14 cellular contexts compared by ENCODE assay signal in genomic region chr6:15340775-15341174, GRCh38.
DNase-seq lines count a peak whose midpoint lies in the region; ATAC-seq and TF ChIP-seq lines count a peak whose summit lies in the region.
"Had no signal": no experiment of that assay in that cellular context is flagged by ENCODE, and none has a peak within 500 bp of the region (broad histone marks: within the 10 kb centered on the region; RNA-seq: fewer than 3 reads in every experiment).

No MANE protein-coding gene starts in this region.

- POLR2A ChIA-PET in activated B cell treated with CpG ODN at 0.5 μM for 24 hours (lab: Charles Lee) = interaction anchor here (0.6 kb wide), 1 partner anchor 1249 kb away, joined by 7 read pairs; no protein-coding TSS in a partner anchor

- DNase-seq in activated naive CD4-positive, alpha-beta T cell treated with anti-CD3 and anti-CD28 coated beads, Interleukin-2, amount 10 ng/mL, durations not matched to agents 7 days and 5 days = no peak
- DNase-seq in activated naive CD4-positive, alpha-beta T cell treated with Interleukin-2 at 50 U/mL for 16 hours = no peak
- no peak for DNase-seq in activated B cell treated with CpG ODN at 0.5 μM for 24 hours
- DNase-seq in stimulated activated naive B cell treated with anti-CD40 and anti-IgM and Interleukin-4, amounts not matched to agents 10 μg/mL and 1 μg/mL and 100 μg/mL, for 72 hours = no peak
- DNase-seq in NCI-H1694 (lab: John Stamatoyannopoulos, UW) = no peak
- DNase-seq in NCI-H748 treated with DMSO at 0.1 percent for 48 hours (lab: John Stamatoyannopoulos, UW) = no peak
- DNase-seq in tibial nerve (ENCODE audit: low spot score in 2 of 2) = no peak
- DNase-seq: central memory CD4-positive, alpha-beta T cell; H9; NCI-H2029; right cardiac atrium had no signal

- TF ChIP-seq POLR2A in tibial nerve (IDR thresholded peaks at IDR 0.05) = no peak

- no peak overlapping the region for H3K4me3 ChIP-seq in tibial nerve
- H3K4me3 ChIP-seq: lung had no signal

- no peaks in the 10 kb centered on the region for H3K27me3 ChIP-seq in tibial nerve

- no peak for TF ChIP-seq EP300 in tibial nerve (IDR thresholded peaks at IDR 0.05)

- 38 to 48% methylated on average over 4 of the region's 4 CpGs for WGBS in tibial nerve, 2 donors

- ATAC-seq in HG03135 (IDR thresholded peaks at IDR 0.05; ENCODE audit: unreplicated experiment) = peak; percentile 52
- ATAC-seq in activated B cell treated with CpG ODN at 0.5 μM for 24 hours (ENCODE audit: low read depth) = no peak
- ATAC-seq in stimulated activated naive B cell treated with anti-CD40 and anti-IgM and Interleukin-4, amounts not matched to agents 10 μg/mL and 1 μg/mL and 100 μg/mL, for 72 hours (replicated peaks) = peak; percentile 48 to 67
- ATAC-seq: right cardiac atrium had no signal

- no peak overlapping the region for H3K27ac ChIP-seq in tibial nerve
- H3K27ac ChIP-seq: C4-2B had no signal

- H3K9me3 ChIP-seq in tibial nerve = no peaks in the 10 kb centered on the region

- peak overlapping the region; percentile 72 for H3K27ac Mint-ChIP-seq in activated naive CD4-positive, alpha-beta T cell treated with anti-CD3 and anti-CD28 coated beads, Interleukin-2, amount 10 ng/mL, durations not matched to agents 7 days and 5 days
- H3K27ac Mint-ChIP-seq in activated B cell treated with CpG ODN at 0.5 μM for 24 hours = peak overlapping the region; percentile 43
- peak overlapping the region; percentile 9 for H3K27ac Mint-ChIP-seq in stimulated activated naive B cell treated with anti-CD40 and anti-IgM and Interleukin-4, amounts not matched to agents 10 μg/mL and 1 μg/mL and 100 μg/mL, for 72 hours

- peaks cover 6% of the 10 kb centered on the region for H3K36me3 Mint-ChIP-seq in activated naive CD4-positive, alpha-beta T cell treated with anti-CD3 and anti-CD28 coated beads, Interleukin-2, amount 10 ng/mL, durations not matched to agents 7 days and 5 days
- no peaks in the 10 kb centered on the region for H3K36me3 Mint-ChIP-seq in activated B cell treated with CpG ODN at 0.5 μM for 24 hours (ENCODE audit: low read depth)
- peaks cover 3 to 4% of the 10 kb centered on the region in 2 donors for H3K36me3 Mint-ChIP-seq in stimulated activated naive B cell treated with anti-CD40 and anti-IgM and Interleukin-4, amounts not matched to agents 10 μg/mL and 1 μg/mL and 100 μg/mL, for 72 hours

- CTCF ChIA-PET in activated naive CD4-positive, alpha-beta T cell treated with anti-CD3 and anti-CD28 coated beads, Interleukin-2, amount 10 ng/mL, durations not matched to agents 7 days and 5 days (lab: Charles Lee) = interaction anchor here (0.6 kb wide), 1 partner anchor 1024 kb away, joined by 3 read pairs; no protein-coding TSS in a partner anchor
- CTCF ChIA-PET in activated B cell treated with CpG ODN at 0.5 μM for 24 hours (lab: Charles Lee) = interaction anchor here (0.8 kb wide), 1 partner anchor 51 kb away, joined by 3 read pairs; no protein-coding TSS in a partner anchor

- no peaks in the 10 kb centered on the region for H3K36me3 ChIP-seq in tibial nerve

- peak overlapping the region; percentile 63 for H3K4me3 Mint-ChIP-seq in activated naive CD4-positive, alpha-beta T cell treated with anti-CD3 and anti-CD28 coated beads, Interleukin-2, amount 10 ng/mL, durations not matched to agents 7 days and 5 days
- H3K4me3 Mint-ChIP-seq in activated B cell treated with CpG ODN at 0.5 μM for 24 hours = peak overlapping the region; percentile 6
- peak overlapping the region; percentile 43 to 47 for H3K4me3 Mint-ChIP-seq in stimulated activated naive B cell treated with anti-CD40 and anti-IgM and Interleukin-4, amounts not matched to agents 10 μg/mL and 1 μg/mL and 100 μg/mL, for 72 hours
- H3K4me3 Mint-ChIP-seq: H9 had no signal

- peaks cover 0 to 26% (median 11%) of the 10 kb centered on the region in 4 donors for H3K4me1 ChIP-seq in tibial nerve

- intact Hi-C loops in activated B cell treated with CpG ODN at 0.5 μM for 24 hours (cut with micrococcal nuclease) = loop anchor here (2.0 to 5.0 kb wide), 2 partner anchors 16 to 47 kb away; no protein-coding TSS in a partner anchor

- no peaks in the 10 kb centered on the region for H3K27me3 Mint-ChIP-seq in activated naive CD4-positive, alpha-beta T cell treated with anti-CD3 and anti-CD28 coated beads, Interleukin-2, amount 10 ng/mL, durations not matched to agents 7 days and 5 days
- no peaks in the 10 kb centered on the region for H3K27me3 Mint-ChIP-seq in activated B cell treated with CpG ODN at 0.5 μM for 24 hours
- no peaks in the 10 kb centered on the region for H3K27me3 Mint-ChIP-seq in stimulated activated naive B cell treated with anti-CD40 and anti-IgM and Interleukin-4, amounts not matched to agents 10 μg/mL and 1 μg/mL and 100 μg/mL, for 72 hours

- peaks cover 83% of the 10 kb centered on the region for H3K4me1 Mint-ChIP-seq in activated naive CD4-positive, alpha-beta T cell treated with anti-CD3 and anti-CD28 coated beads, Interleukin-2, amount 10 ng/mL, durations not matched to agents 7 days and 5 days
- peaks cover 87% of the 10 kb centered on the region for H3K4me1 Mint-ChIP-seq in activated B cell treated with CpG ODN at 0.5 μM for 24 hours
- H3K4me1 Mint-ChIP-seq in stimulated activated naive B cell treated with anti-CD40 and anti-IgM and Interleukin-4, amounts not matched to agents 10 μg/mL and 1 μg/mL and 100 μg/mL, for 72 hours = peaks cover 48 to 84% of the 10 kb centered on the region in 2 donors

- H3K9me3 Mint-ChIP-seq in activated naive CD4-positive, alpha-beta T cell treated with anti-CD3 and anti-CD28 coated beads, Interleukin-2, amount 10 ng/mL, durations not matched to agents 7 days and 5 days = no peaks in the 10 kb centered on the region
- H3K9me3 Mint-ChIP-seq in activated B cell treated with CpG ODN at 0.5 μM for 24 hours = no peaks in the 10 kb centered on the region
- H3K9me3 Mint-ChIP-seq in stimulated activated naive B cell treated with anti-CD40 and anti-IgM and Interleukin-4, amounts not matched to agents 10 μg/mL and 1 μg/mL and 100 μg/mL, for 72 hours = no peaks in the 10 kb centered on the region
- H3K9me3 Mint-ChIP-seq: H9 had no signal

- TF ChIP-seq CTCF in activated B cell treated with CpG ODN at 0.5 μM for 24 hours (IDR thresholded peaks at IDR 0.05) = no peak
- TF ChIP-seq CTCF in tibial nerve (IDR thresholded peaks at IDR 0.05) = no peak

Comparison
In these comparisons a context has a peak if more than half of its experiments do, and no peak if none do; other contexts are left out.
1. H3K27ac Mint-ChIP-seq: peak in every context shown above with its lines; median percentile 72 in activated naive CD4-positive, alpha-beta T cell treated with anti-CD3 and anti-CD28 coated beads, Interleukin-2, amount 10 ng/mL, durations not matched to agents 7 days and 5 days; 43 in activated B cell treated with CpG ODN at 0.5 μM for 24 hours; 9 in stimulated activated naive B cell treated with anti-CD40 and anti-IgM and Interleukin-4, amounts not matched to agents 10 μg/mL and 1 μg/mL and 100 μg/mL, for 72 hours.
2. H3K4me3 Mint-ChIP-seq: peak in every context shown above with its lines; median percentile 63 in activated naive CD4-positive, alpha-beta T cell treated with anti-CD3 and anti-CD28 coated beads, Interleukin-2, amount 10 ng/mL, durations not matched to agents 7 days and 5 days; 45 in stimulated activated naive B cell treated with anti-CD40 and anti-IgM and Interleukin-4, amounts not matched to agents 10 μg/mL and 1 μg/mL and 100 μg/mL, for 72 hours; 6 in activated B cell treated with CpG ODN at 0.5 μM for 24 hours.